Comparison of ENCODE assay signal across 1 cellular context in the genomic region with DNA sequence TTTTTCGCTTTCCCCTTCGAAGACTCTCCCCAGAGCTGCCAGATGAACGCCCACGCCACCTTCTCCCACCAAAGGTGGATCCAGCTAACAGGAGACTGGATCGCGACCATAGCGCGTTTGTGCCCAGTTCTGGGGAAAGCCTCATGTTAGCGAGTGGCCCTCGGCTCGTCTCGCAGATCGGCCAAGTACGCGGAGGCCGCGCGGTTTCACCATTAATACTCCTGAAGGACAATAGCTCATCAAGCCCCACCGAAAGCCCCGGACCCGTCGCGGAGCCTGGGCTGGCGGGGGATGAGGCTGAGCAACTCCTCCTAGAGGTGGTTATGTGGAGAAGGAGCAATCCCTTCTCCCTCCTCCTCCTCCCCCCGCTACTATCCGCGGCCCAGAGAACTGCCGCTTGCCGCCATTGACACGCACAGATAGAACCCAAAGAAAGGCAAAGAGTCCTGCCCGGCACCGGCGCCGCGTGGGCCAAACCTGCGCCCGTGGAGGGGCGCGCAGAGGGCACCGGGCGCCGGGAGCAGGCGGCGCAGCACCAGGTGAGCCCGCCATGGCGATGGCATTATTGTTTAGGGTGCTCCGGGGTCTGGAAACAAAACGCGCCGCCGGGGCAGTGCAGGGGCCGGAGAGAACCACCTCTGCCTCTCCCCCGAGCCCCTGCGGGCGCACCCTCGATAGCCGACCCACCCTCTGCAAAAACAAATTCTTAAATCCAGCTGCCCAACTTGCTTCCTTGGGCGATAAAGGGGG.
TF ChIP-seq lines count a peak whose summit lies in the region.

A gene (plus strand): TSS at position 385 of the 750 bp plus-strand sequence. CDS start 22,813 bp downstream, outside the sequence.

TF ChIP-seq in HepG2, 621 proteins besides CTCF, POLR2A, EP300 and RAD21 (continued from another document and continues in another):
- TF ChIP-seq, protein P1, sequence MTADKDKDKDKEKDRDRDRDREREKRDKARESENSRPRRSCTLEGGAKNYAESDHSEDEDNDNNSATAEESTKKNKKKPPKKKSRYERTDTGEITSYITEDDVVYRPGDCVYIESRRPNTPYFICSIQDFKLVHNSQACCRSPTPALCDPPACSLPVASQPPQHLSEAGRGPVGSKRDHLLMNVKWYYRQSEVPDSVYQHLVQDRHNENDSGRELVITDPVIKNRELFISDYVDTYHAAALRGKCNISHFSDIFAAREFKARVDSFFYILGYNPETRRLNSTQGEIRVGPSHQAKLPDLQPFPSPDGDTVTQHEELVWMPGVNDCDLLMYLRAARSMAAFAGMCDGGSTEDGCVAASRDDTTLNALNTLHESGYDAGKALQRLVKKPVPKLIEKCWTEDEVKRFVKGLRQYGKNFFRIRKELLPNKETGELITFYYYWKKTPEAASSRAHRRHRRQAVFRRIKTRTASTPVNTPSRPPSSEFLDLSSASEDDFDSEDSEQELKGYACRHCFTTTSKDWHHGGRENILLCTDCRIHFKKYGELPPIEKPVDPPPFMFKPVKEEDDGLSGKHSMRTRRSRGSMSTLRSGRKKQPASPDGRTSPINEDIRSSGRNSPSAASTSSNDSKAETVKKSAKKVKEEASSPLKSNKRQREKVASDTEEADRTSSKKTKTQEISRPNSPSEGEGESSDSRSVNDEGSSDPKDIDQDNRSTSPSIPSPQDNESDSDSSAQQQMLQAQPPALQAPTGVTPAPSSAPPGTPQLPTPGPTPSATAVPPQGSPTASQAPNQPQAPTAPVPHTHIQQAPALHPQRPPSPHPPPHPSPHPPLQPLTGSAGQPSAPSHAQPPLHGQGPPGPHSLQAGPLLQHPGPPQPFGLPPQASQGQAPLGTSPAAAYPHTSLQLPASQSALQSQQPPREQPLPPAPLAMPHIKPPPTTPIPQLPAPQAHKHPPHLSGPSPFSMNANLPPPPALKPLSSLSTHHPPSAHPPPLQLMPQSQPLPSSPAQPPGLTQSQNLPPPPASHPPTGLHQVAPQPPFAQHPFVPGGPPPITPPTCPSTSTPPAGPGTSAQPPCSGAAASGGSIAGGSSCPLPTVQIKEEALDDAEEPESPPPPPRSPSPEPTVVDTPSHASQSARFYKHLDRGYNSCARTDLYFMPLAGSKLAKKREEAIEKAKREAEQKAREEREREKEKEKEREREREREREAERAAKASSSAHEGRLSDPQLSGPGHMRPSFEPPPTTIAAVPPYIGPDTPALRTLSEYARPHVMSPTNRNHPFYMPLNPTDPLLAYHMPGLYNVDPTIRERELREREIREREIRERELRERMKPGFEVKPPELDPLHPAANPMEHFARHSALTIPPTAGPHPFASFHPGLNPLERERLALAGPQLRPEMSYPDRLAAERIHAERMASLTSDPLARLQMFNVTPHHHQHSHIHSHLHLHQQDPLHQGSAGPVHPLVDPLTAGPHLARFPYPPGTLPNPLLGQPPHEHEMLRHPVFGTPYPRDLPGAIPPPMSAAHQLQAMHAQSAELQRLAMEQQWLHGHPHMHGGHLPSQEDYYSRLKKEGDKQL (CRISPR knock-in tag; IDR thresholded peaks at IDR 0.05; ENCODE audit: low read depth) = no peak
- TF ChIP-seq MTF2 (CRISPR knock-in tag; IDR thresholded peaks at IDR 0.05; ENCODE audit: borderline replicate concordance) (peak; percentile 82; the same call in 1 of the 2 replicates), SIX1 (CRISPR knock-in tag; IDR thresholded peaks at IDR 0.05; ENCODE audit: borderline replicate concordance) (no peak), KLF16 (CRISPR knock-in tag; IDR thresholded peaks at IDR 0.05) (peak in 1 of 2 experiments; percentile 51; a peak in 1 of 4 replicates), MTA1 (CRISPR knock-in tag; IDR thresholded peaks at IDR 0.05; ENCODE audit: borderline replicate concordance) (no peak), NFKBIZ (CRISPR knock-in tag; IDR thresholded peaks at IDR 0.05) (no peak), RFXAP (CRISPR knock-in tag; IDR thresholded peaks at IDR 0.05; ENCODE audit: borderline replicate concordance) (no peak), TBL1XR1 (IDR thresholded peaks at IDR 0.05; ENCODE audit: borderline replicate concordance, low read length, partially characterized antibody) (no peak), KLF13 (CRISPR knock-in tag; IDR thresholded peaks at IDR 0.05) (no peak), KDM6A (CRISPR knock-in tag; IDR thresholded peaks at IDR 0.05; ENCODE audit: low read depth) (no peak), ZNF589 (CRISPR knock-in tag; conservative IDR thresholded peaks at IDR 0.05) (no peak), ZNF207 (IDR thresholded peaks at IDR 0.05; ENCODE audit: borderline replicate concordance) (no peak), MLLT10 (CRISPR knock-in tag; IDR thresholded peaks at IDR 0.05) (no peak), ARNTL (CRISPR knock-in tag; IDR thresholded peaks at IDR 0.05) (no peak), MED13 (CRISPR knock-in tag; IDR thresholded peaks at IDR 0.05) (no peak), MYC (CRISPR knock-in tag; IDR thresholded peaks at IDR 0.05; ENCODE audit: borderline replicate concordance) (0 out of 2 replicates have a peak, but pooled peaks have one; percentile 59), ZNF780A (CRISPR knock-in tag; IDR thresholded peaks at IDR 0.05) (no peak), KMT2B (CRISPR knock-in tag; IDR thresholded peaks at IDR 0.05) (peak; percentile 62; the same call in 1 of the 2 replicates), EED (CRISPR knock-in tag; IDR thresholded peaks at IDR 0.05) (no peak), SSRP1 (CRISPR knock-in tag; IDR thresholded peaks at IDR 0.05) (no peak), EZH2 (conservative IDR thresholded peaks at IDR 0.05; ENCODE audit: low read depth, low read length) (no peak), SMAD1 (CRISPR knock-in tag; IDR thresholded peaks at IDR 0.05; ENCODE audit: borderline replicate concordance, low read depth) (no peak), MAFG (CRISPR knock-in tag; IDR thresholded peaks at IDR 0.05) (no peak), KDM4B (CRISPR knock-in tag; IDR thresholded peaks at IDR 0.05) (no peak; the same call in 1 of the 2 replicates), HNF4G (IDR thresholded peaks at IDR 0.05; ENCODE audit: borderline replicate concordance, low read depth, low read length) (no peak), HNF4G (CRISPR knock-in tag; IDR thresholded peaks at IDR 0.05; ENCODE audit: borderline replicate concordance, low read depth) (no peak), RARG (CRISPR knock-in tag; IDR thresholded peaks at IDR 0.05; ENCODE audit: low read depth) (no peak)
- TF ChIP-seq, protein P2, sequence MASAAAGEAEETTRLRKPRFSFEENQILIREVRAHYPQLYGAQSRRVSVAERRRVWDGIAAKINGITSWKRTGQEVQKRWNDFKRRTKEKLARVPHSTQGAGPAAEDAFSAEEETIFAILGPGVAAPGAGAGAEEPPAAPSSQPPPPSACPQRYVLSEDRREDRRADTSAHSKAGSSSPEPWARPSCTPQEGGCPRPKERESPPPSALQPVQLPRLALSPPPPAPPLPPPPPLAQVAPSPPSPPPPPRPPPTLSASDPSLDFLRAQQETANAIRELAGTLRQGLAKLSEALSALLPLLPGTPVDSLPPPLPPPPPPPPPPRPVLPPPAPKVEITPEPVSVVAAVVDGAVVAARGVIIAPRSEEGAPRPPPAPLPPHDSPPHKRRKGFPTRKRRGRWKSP (CRISPR knock-in tag; IDR thresholded peaks at IDR 0.05) = no peak; the same call in 1 of the 2 replicates
- TF ChIP-seq, protein P3, sequence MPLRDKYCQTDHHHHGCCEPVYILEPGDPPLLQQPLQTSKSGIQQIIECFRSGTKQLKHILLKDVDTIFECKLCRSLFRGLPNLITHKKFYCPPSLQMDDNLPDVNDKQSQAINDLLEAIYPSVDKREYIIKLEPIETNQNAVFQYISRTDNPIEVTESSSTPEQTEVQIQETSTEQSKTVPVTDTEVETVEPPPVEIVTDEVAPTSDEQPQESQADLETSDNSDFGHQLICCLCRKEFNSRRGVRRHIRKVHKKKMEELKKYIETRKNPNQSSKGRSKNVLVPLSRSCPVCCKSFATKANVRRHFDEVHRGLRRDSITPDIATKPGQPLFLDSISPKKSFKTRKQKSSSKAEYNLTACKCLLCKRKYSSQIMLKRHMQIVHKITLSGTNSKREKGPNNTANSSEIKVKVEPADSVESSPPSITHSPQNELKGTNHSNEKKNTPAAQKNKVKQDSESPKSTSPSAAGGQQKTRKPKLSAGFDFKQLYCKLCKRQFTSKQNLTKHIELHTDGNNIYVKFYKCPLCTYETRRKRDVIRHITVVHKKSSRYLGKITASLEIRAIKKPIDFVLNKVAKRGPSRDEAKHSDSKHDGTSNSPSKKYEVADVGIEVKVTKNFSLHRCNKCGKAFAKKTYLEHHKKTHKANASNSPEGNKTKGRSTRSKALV (CRISPR knock-in tag; IDR thresholded peaks at IDR 0.05) = peak; percentile 87
- TF ChIP-seq, protein P4, sequence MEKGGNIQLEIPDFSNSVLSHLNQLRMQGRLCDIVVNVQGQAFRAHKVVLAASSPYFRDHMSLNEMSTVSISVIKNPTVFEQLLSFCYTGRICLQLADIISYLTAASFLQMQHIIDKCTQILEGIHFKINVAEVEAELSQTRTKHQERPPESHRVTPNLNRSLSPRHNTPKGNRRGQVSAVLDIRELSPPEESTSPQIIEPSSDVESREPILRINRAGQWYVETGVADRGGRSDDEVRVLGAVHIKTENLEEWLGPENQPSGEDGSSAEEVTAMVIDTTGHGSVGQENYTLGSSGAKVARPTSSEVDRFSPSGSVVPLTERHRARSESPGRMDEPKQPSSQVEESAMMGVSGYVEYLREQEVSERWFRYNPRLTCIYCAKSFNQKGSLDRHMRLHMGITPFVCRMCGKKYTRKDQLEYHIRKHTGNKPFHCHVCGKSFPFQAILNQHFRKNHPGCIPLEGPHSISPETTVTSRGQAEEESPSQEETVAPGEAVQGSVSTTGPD (CRISPR knock-in tag; IDR thresholded peaks at IDR 0.05) = no peak
- TF ChIP-seq, protein P5, sequence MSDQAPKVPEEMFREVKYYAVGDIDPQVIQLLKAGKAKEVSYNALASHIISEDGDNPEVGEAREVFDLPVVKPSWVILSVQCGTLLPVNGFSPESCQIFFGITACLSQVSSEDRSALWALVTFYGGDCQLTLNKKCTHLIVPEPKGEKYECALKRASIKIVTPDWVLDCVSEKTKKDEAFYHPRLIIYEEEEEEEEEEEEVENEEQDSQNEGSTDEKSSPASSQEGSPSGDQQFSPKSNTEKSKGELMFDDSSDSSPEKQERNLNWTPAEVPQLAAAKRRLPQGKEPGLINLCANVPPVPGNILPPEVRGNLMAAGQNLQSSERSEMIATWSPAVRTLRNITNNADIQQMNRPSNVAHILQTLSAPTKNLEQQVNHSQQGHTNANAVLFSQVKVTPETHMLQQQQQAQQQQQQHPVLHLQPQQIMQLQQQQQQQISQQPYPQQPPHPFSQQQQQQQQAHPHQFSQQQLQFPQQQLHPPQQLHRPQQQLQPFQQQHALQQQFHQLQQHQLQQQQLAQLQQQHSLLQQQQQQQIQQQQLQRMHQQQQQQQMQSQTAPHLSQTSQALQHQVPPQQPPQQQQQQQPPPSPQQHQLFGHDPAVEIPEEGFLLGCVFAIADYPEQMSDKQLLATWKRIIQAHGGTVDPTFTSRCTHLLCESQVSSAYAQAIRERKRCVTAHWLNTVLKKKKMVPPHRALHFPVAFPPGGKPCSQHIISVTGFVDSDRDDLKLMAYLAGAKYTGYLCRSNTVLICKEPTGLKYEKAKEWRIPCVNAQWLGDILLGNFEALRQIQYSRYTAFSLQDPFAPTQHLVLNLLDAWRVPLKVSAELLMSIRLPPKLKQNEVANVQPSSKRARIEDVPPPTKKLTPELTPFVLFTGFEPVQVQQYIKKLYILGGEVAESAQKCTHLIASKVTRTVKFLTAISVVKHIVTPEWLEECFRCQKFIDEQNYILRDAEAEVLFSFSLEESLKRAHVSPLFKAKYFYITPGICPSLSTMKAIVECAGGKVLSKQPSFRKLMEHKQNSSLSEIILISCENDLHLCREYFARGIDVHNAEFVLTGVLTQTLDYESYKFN (CRISPR knock-in tag; conservative IDR thresholded peaks at IDR 0.05) = no peak
- TF ChIP-seq, protein P6, sequence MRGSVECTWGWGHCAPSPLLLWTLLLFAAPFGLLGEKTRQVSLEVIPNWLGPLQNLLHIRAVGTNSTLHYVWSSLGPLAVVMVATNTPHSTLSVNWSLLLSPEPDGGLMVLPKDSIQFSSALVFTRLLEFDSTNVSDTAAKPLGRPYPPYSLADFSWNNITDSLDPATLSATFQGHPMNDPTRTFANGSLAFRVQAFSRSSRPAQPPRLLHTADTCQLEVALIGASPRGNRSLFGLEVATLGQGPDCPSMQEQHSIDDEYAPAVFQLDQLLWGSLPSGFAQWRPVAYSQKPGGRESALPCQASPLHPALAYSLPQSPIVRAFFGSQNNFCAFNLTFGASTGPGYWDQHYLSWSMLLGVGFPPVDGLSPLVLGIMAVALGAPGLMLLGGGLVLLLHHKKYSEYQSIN (CRISPR knock-in tag; IDR thresholded peaks at IDR 0.05; ENCODE audit: borderline replicate concordance) = no peak
- TF ChIP-seq, protein P7, sequence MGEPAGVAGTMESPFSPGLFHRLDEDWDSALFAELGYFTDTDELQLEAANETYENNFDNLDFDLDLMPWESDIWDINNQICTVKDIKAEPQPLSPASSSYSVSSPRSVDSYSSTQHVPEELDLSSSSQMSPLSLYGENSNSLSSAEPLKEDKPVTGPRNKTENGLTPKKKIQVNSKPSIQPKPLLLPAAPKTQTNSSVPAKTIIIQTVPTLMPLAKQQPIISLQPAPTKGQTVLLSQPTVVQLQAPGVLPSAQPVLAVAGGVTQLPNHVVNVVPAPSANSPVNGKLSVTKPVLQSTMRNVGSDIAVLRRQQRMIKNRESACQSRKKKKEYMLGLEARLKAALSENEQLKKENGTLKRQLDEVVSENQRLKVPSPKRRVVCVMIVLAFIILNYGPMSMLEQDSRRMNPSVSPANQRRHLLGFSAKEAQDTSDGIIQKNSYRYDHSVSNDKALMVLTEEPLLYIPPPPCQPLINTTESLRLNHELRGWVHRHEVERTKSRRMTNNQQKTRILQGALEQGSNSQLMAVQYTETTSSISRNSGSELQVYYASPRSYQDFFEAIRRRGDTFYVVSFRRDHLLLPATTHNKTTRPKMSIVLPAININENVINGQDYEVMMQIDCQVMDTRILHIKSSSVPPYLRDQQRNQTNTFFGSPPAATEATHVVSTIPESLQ (CRISPR knock-in tag; conservative IDR thresholded peaks at IDR 0.05) = no peak
- TF ChIP-seq, protein P8, sequence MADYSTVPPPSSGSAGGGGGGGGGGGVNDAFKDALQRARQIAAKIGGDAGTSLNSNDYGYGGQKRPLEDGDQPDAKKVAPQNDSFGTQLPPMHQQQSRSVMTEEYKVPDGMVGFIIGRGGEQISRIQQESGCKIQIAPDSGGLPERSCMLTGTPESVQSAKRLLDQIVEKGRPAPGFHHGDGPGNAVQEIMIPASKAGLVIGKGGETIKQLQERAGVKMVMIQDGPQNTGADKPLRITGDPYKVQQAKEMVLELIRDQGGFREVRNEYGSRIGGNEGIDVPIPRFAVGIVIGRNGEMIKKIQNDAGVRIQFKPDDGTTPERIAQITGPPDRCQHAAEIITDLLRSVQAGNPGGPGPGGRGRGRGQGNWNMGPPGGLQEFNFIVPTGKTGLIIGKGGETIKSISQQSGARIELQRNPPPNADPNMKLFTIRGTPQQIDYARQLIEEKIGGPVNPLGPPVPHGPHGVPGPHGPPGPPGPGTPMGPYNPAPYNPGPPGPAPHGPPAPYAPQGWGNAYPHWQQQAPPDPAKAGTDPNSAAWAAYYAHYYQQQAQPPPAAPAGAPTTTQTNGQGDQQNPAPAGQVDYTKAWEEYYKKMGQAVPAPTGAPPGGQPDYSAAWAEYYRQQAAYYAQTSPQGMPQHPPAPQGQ (CRISPR knock-in tag; IDR thresholded peaks at IDR 0.05; ENCODE audit: borderline replicate concordance) = no peak
- TF ChIP-seq, protein P9, sequence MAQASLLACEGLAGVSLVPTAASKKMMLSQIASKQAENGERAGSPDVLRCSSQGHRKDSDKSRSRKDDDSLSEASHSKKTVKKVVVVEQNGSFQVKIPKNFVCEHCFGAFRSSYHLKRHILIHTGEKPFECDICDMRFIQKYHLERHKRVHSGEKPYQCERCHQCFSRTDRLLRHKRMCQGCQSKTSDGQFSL (CRISPR knock-in tag; IDR thresholded peaks at IDR 0.05) = peak; percentile 63; the same call in 1 of the 2 replicates
